ENCODE assay signal across 9 cellular contexts in genomic region chr2:85589982-85590791, GRCh38. TPM values are rescaled to one million over a fixed set of nuclear protein-coding genes. Genes with fewer than 3 reads are reported as not detected.
DNase-seq lines count a peak whose midpoint lies in the region; ATAC-seq lines count a peak whose summit lies in the region.
"Had no signal": no experiment of that assay in that cellular context is flagged by ENCODE, and none has a peak within 500 bp of the region (broad histone marks: within the 10 kb centered on the region; RNA-seq: fewer than 3 reads in every experiment).

No MANE protein-coding gene starts in this region.

- H3K27ac ChIP-seq in angular gyrus (ENCODE audit: low read depth, low read length): peak overlapping the region; percentile 57
- H3K27ac ChIP-seq in temporal lobe (ENCODE audit: low read depth, low read length): peak overlapping the region; percentile 77

- ATAC-seq in GM21825 (IDR thresholded peaks at IDR 0.05; ENCODE audit: unreplicated experiment) (no peak), HG03460 (IDR thresholded peaks at IDR 0.05; ENCODE audit: unreplicated experiment) (no peak)

- peak; percentile 12 for DNase-seq in NCI-H748 (lab: John Stamatoyannopoulos, UW; ENCODE audit: unreplicated experiment)
- no peak for DNase-seq in NCI-H748 treated with DMSO at 0.1 percent for 48 hours (lab: John Stamatoyannopoulos, UW)
- peak; percentile 85 for DNase-seq in kidney glomerular epithelial cell (lab: John Stamatoyannopoulos, UW)
- DNase-seq in iPS-NIHi7 (ENCODE audit: extremely low spot score): no peak
- DNase-seq: AML-193 had no signal

RNA-seq across cellular contexts. Expression of gene RNF181, which starts 5.4 kb away (rescaled TPM):
- 38.8 TPM for total RNA-seq in temporal lobe

RNA-seq across cellular contexts. Expression of gene VAMP5, which starts 6.0 kb away (rescaled TPM):
- total RNA-seq in temporal lobe: 3.4 TPM

RNA-seq across cellular contexts. Expression of gene TMEM150A, which starts 12.3 kb away (rescaled TPM):
- 4.2 TPM for total RNA-seq in temporal lobe

RNA-seq across cellular contexts. Expression of gene VAMP8, which starts 12.8 kb away (rescaled TPM):
- total RNA-seq in temporal lobe: 0.74 TPM

RNA-seq across cellular contexts. Expression of gene C2orf68, which starts 21.7 kb away (rescaled TPM):
- total RNA-seq in temporal lobe: 16.0 TPM

Comparison
In these comparisons a context has a peak if more than half of its experiments do, and no peak if none do; other contexts are left out.
1. DNase-seq: peak in NCI-H748 (single experiment) and kidney glomerular epithelial cell (single experiment); none in NCI-H748 treated with DMSO at 0.1 percent for 48 hours (single experiment) and iPS-NIHi7 (single experiment).